Comparison of ENCODE assay signal across 1 cellular context in the genomic region with DNA sequence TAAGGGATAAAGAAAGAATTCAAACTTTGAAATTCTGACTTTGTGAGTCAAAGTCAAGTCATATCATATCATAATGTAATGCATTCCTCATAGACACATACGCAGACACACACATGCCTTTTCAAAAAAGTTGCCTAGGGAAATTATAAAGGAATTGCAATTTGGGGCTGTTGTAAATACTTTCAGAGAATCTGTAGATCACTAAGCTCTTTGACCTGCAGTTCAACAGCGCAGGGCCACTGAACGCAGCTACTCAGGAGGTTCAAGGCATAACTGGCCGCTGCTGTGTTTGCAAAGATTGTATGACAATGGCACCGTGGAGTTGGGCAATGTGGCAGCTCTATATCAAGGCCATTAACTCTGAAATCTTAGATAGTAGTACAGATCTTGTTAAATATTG.
A peak's percentile ranks its signal among the peaks of the same experiment; 100 is the strongest.
TF ChIP-seq lines count a peak whose summit lies in the region.

No MANE protein-coding gene starts in this region.

TF ChIP-seq in HepG2, 621 proteins besides CTCF, POLR2A, EP300 and RAD21 (continued from another document):
- no peak for TF ChIP-seq ZNF737 (CRISPR knock-in tag; IDR thresholded peaks at IDR 0.05; ENCODE audit: borderline replicate concordance)
- TF ChIP-seq, protein P1, sequence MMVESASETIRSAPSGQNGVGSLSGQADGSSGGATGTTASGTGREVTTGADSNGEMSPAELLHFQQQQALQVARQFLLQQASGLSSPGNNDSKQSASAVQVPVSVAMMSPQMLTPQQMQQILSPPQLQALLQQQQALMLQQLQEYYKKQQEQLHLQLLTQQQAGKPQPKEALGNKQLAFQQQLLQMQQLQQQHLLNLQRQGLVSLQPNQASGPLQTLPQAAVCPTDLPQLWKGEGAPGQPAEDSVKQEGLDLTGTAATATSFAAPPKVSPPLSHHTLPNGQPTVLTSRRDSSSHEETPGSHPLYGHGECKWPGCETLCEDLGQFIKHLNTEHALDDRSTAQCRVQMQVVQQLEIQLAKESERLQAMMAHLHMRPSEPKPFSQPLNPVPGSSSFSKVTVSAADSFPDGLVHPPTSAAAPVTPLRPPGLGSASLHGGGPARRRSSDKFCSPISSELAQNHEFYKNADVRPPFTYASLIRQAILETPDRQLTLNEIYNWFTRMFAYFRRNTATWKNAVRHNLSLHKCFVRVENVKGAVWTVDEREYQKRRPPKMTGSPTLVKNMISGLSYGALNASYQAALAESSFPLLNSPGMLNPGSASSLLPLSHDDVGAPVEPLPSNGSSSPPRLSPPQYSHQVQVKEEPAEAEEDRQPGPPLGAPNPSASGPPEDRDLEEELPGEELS (CRISPR knock-in tag; IDR thresholded peaks at IDR 0.05) = no peak
- TF ChIP-seq ZNF782 (CRISPR knock-in tag; IDR thresholded peaks at IDR 0.05; ENCODE audit: borderline replicate concordance) = no peak
- no peak for TF ChIP-seq TMF1 (CRISPR knock-in tag; IDR thresholded peaks at IDR 0.05; ENCODE audit: low read depth)
- TF ChIP-seq ZNF589 (CRISPR knock-in tag; conservative IDR thresholded peaks at IDR 0.05) = no peak
- no peak for TF ChIP-seq NFATC3 (CRISPR knock-in tag; IDR thresholded peaks at IDR 0.05)
- TF ChIP-seq PHB2 (IDR thresholded peaks at IDR 0.05; ENCODE audit: partially characterized antibody) = no peak
- no peak for TF ChIP-seq EZH2 (conservative IDR thresholded peaks at IDR 0.05; ENCODE audit: low read depth, low read length)
- TF ChIP-seq, protein P2, sequence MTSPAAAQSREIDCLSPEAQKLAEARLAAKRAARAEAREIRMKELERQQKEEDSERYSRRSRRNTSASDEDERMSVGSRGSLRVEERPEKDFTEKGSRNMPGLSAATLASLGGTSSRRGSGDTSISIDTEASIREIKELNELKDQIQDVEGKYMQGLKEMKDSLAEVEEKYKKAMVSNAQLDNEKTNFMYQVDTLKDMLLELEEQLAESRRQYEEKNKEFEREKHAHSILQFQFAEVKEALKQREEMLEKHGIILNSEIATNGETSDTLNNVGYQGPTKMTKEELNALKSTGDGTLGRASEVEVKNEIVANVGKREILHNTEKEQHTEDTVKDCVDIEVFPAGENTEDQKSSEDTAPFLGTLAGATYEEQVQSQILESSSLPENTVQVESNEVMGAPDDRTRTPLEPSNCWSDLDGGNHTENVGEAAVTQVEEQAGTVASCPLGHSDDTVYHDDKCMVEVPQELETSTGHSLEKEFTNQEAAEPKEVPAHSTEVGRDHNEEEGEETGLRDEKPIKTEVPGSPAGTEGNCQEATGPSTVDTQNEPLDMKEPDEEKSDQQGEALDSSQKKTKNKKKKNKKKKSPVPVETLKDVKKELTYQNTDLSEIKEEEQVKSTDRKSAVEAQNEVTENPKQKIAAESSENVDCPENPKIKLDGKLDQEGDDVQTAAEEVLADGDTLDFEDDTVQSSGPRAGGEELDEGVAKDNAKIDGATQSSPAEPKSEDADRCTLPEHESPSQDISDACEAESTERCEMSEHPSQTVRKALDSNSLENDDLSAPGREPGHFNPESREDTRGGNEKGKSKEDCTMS (CRISPR knock-in tag; conservative IDR thresholded peaks at IDR 0.05) = no peak
- TF ChIP-seq, protein P3, sequence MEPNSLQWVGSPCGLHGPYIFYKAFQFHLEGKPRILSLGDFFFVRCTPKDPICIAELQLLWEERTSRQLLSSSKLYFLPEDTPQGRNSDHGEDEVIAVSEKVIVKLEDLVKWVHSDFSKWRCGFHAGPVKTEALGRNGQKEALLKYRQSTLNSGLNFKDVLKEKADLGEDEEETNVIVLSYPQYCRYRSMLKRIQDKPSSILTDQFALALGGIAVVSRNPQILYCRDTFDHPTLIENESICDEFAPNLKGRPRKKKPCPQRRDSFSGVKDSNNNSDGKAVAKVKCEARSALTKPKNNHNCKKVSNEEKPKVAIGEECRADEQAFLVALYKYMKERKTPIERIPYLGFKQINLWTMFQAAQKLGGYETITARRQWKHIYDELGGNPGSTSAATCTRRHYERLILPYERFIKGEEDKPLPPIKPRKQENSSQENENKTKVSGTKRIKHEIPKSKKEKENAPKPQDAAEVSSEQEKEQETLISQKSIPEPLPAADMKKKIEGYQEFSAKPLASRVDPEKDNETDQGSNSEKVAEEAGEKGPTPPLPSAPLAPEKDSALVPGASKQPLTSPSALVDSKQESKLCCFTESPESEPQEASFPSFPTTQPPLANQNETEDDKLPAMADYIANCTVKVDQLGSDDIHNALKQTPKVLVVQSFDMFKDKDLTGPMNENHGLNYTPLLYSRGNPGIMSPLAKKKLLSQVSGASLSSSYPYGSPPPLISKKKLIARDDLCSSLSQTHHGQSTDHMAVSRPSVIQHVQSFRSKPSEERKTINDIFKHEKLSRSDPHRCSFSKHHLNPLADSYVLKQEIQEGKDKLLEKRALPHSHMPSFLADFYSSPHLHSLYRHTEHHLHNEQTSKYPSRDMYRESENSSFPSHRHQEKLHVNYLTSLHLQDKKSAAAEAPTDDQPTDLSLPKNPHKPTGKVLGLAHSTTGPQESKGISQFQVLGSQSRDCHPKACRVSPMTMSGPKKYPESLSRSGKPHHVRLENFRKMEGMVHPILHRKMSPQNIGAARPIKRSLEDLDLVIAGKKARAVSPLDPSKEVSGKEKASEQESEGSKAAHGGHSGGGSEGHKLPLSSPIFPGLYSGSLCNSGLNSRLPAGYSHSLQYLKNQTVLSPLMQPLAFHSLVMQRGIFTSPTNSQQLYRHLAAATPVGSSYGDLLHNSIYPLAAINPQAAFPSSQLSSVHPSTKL (CRISPR knock-in tag; IDR thresholded peaks at IDR 0.05) = peak; percentile 44
- TF ChIP-seq, protein P4, sequence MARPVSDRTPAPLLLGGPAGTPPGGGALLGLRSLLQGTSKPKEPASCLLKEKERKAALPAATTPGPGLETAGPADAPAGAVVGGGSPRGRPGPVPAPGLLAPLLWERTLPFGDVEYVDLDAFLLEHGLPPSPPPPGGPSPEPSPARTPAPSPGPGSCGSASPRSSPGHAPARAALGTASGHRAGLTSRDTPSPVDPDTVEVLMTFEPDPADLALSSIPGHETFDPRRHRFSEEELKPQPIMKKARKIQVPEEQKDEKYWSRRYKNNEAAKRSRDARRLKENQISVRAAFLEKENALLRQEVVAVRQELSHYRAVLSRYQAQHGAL (CRISPR knock-in tag; IDR thresholded peaks at IDR 0.05; ENCODE audit: not compliant biosample characterization) = no peak
- no peak for TF ChIP-seq MED1 (CRISPR knock-in tag; IDR thresholded peaks at IDR 0.05)
- TF ChIP-seq ZNF674 (CRISPR knock-in tag; IDR thresholded peaks at IDR 0.05; ENCODE audit: low read depth) = no peak
- no peak for TF ChIP-seq BHLHE40 (IDR thresholded peaks at IDR 0.05; ENCODE audit: low read length)
- TF ChIP-seq SOX6 (IDR thresholded peaks at IDR 0.05) = no peak
- TF ChIP-seq SOX6 (CRISPR knock-in tag; IDR thresholded peaks at IDR 0.05) = peak; percentile 35; the same call in 1 of the 2 replicates
- TF ChIP-seq HNF4A (CRISPR knock-in tag; IDR thresholded peaks at IDR 0.05) = peak; percentile 68
- no peak for TF ChIP-seq ZNF207 (IDR thresholded peaks at IDR 0.05; ENCODE audit: borderline replicate concordance)
- TF ChIP-seq, protein P5, sequence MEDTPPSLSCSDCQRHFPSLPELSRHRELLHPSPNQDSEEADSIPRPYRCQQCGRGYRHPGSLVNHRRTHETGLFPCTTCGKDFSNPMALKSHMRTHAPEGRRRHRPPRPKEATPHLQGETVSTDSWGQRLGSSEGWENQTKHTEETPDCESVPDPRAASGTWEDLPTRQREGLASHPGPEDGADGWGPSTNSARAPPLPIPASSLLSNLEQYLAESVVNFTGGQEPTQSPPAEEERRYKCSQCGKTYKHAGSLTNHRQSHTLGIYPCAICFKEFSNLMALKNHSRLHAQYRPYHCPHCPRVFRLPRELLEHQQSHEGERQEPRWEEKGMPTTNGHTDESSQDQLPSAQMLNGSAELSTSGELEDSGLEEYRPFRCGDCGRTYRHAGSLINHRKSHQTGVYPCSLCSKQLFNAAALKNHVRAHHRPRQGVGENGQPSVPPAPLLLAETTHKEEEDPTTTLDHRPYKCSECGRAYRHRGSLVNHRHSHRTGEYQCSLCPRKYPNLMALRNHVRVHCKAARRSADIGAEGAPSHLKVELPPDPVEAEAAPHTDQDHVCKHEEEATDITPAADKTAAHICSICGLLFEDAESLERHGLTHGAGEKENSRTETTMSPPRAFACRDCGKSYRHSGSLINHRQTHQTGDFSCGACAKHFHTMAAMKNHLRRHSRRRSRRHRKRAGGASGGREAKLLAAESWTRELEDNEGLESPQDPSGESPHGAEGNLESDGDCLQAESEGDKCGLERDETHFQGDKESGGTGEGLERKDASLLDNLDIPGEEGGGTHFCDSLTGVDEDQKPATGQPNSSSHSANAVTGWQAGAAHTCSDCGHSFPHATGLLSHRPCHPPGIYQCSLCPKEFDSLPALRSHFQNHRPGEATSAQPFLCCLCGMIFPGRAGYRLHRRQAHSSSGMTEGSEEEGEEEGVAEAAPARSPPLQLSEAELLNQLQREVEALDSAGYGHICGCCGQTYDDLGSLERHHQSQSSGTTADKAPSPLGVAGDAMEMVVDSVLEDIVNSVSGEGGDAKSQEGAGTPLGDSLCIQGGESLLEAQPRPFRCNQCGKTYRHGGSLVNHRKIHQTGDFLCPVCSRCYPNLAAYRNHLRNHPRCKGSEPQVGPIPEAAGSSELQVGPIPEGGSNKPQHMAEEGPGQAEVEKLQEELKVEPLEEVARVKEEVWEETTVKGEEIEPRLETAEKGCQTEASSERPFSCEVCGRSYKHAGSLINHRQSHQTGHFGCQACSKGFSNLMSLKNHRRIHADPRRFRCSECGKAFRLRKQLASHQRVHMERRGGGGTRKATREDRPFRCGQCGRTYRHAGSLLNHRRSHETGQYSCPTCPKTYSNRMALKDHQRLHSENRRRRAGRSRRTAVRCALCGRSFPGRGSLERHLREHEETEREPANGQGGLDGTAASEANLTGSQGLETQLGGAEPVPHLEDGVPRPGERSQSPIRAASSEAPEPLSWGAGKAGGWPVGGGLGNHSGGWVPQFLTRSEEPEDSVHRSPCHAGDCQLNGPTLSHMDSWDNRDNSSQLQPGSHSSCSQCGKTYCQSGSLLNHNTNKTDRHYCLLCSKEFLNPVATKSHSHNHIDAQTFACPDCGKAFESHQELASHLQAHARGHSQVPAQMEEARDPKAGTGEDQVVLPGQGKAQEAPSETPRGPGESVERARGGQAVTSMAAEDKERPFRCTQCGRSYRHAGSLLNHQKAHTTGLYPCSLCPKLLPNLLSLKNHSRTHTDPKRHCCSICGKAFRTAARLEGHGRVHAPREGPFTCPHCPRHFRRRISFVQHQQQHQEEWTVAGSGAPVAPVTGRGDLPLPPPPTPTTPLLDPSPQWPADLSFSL (CRISPR knock-in tag; IDR thresholded peaks at IDR 0.05) = no peak
- TF ChIP-seq MBD4 (IDR thresholded peaks at IDR 0.05; ENCODE audit: borderline replicate concordance, low read length) = no peak
- TF ChIP-seq FOXJ3 (CRISPR knock-in tag; IDR thresholded peaks at IDR 0.05; ENCODE audit: borderline replicate concordance) = no peak
- TF ChIP-seq, protein P6, sequence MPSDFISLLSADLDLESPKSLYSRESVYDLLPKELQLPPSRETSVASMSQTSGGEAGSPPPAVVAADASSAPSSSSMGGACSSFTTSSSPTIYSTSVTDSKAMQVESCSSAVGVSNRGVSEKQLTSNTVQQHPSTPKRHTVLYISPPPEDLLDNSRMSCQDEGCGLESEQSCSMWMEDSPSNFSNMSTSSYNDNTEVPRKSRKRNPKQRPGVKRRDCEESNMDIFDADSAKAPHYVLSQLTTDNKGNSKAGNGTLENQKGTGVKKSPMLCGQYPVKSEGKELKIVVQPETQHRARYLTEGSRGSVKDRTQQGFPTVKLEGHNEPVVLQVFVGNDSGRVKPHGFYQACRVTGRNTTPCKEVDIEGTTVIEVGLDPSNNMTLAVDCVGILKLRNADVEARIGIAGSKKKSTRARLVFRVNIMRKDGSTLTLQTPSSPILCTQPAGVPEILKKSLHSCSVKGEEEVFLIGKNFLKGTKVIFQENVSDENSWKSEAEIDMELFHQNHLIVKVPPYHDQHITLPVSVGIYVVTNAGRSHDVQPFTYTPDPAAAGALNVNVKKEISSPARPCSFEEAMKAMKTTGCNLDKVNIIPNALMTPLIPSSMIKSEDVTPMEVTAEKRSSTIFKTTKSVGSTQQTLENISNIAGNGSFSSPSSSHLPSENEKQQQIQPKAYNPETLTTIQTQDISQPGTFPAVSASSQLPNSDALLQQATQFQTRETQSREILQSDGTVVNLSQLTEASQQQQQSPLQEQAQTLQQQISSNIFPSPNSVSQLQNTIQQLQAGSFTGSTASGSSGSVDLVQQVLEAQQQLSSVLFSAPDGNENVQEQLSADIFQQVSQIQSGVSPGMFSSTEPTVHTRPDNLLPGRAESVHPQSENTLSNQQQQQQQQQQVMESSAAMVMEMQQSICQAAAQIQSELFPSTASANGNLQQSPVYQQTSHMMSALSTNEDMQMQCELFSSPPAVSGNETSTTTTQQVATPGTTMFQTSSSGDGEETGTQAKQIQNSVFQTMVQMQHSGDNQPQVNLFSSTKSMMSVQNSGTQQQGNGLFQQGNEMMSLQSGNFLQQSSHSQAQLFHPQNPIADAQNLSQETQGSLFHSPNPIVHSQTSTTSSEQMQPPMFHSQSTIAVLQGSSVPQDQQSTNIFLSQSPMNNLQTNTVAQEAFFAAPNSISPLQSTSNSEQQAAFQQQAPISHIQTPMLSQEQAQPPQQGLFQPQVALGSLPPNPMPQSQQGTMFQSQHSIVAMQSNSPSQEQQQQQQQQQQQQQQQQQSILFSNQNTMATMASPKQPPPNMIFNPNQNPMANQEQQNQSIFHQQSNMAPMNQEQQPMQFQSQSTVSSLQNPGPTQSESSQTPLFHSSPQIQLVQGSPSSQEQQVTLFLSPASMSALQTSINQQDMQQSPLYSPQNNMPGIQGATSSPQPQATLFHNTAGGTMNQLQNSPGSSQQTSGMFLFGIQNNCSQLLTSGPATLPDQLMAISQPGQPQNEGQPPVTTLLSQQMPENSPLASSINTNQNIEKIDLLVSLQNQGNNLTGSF (CRISPR knock-in tag; IDR thresholded peaks at IDR 0.05) = no peak
- TF ChIP-seq ZNF350 (CRISPR knock-in tag; IDR thresholded peaks at IDR 0.05; ENCODE audit: borderline replicate concordance, low read depth) = no peak
- no peak for TF ChIP-seq KMT2B (CRISPR knock-in tag; IDR thresholded peaks at IDR 0.05)
- TF ChIP-seq, protein P7, sequence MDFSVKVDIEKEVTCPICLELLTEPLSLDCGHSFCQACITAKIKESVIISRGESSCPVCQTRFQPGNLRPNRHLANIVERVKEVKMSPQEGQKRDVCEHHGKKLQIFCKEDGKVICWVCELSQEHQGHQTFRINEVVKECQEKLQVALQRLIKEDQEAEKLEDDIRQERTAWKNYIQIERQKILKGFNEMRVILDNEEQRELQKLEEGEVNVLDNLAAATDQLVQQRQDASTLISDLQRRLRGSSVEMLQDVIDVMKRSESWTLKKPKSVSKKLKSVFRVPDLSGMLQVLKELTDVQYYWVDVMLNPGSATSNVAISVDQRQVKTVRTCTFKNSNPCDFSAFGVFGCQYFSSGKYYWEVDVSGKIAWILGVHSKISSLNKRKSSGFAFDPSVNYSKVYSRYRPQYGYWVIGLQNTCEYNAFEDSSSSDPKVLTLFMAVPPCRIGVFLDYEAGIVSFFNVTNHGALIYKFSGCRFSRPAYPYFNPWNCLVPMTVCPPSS (IDR thresholded peaks at IDR 0.05) = no peak
- TF ChIP-seq, protein P8, sequence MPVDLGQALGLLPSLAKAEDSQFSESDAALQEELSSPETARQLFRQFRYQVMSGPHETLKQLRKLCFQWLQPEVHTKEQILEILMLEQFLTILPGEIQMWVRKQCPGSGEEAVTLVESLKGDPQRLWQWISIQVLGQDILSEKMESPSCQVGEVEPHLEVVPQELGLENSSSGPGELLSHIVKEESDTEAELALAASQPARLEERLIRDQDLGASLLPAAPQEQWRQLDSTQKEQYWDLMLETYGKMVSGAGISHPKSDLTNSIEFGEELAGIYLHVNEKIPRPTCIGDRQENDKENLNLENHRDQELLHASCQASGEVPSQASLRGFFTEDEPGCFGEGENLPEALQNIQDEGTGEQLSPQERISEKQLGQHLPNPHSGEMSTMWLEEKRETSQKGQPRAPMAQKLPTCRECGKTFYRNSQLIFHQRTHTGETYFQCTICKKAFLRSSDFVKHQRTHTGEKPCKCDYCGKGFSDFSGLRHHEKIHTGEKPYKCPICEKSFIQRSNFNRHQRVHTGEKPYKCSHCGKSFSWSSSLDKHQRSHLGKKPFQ (CRISPR knock-in tag; IDR thresholded peaks at IDR 0.05; ENCODE audit: insufficient replicate concordance) = no peak
- TF ChIP-seq SRSF1 (optimal IDR thresholded peaks at IDR 0.05; ENCODE audit: low read depth, low read length) = no peak
- TF ChIP-seq ZSCAN25 (CRISPR knock-in tag; IDR thresholded peaks at IDR 0.05) = no peak
TF ChIP-seq in HepG2: peak in this region for 9.
